ENCODE assay signal across 8 cellular contexts in genomic region chr11:69642549-69642912, GRCh38. TPM values are rescaled to one million over a fixed set of nuclear protein-coding genes. Genes with fewer than 3 reads are reported as not detected.
A peak's percentile ranks its signal among the peaks of the same experiment; 100 is the strongest.
DNase-seq lines count a peak whose midpoint lies in the region; ATAC-seq and TF ChIP-seq lines count a peak whose summit lies in the region.

No MANE protein-coding gene starts in this region.

- BruUV-seq in IMR-90 (replicated peaks; lab: Mats Ljungman, UMichigan): no TSS peak

- no peak overlapping the region; the same call in 1 of the 2 replicates for H3K4me2 ChIP-seq in IMR-90 (ENCODE audit: low read depth, low read length)
- H3K4me2 ChIP-seq in smooth muscle cell: peak overlapping the region; percentile 96

- peak overlapping the region; percentile 73 for H3K4me3 ChIP-seq in AG09309 (ENCODE audit: control insufficient read depth, low read depth, low read length)
- peak overlapping the region; percentile 98 for H3K4me3 ChIP-seq in IMR-90 (ENCODE audit: insufficient read depth, low read depth, low read length)
- peak overlapping the region; percentile 93 for H3K4me3 ChIP-seq in smooth muscle cell

- POLR2A ChIA-PET in IMR-90 (lab: Charles Lee; ENCODE audit: unreplicated experiment): interaction anchor here (0.6 to 1.5 kb wide), 2 partner anchors 344 to 404 kb away, joined by 4 read pairs; no protein-coding TSS in a partner anchor

- H3K4ac ChIP-seq in IMR-90 (ENCODE audit: low read depth, low read length): peak overlapping the region; percentile 36

- H3K27me3 ChIP-seq in IMR-90 (ENCODE audit: control insufficient read depth, insufficient read depth, low read length): no peaks in the 10 kb centered on the region
- H3K27me3 ChIP-seq in smooth muscle cell (ENCODE audit: low read depth): no peaks in the 10 kb centered on the region

- DNase-seq in AG09309 (ENCODE audit: low read depth): no peak
- no peak for DNase-seq in IMR-90
- peak; percentile 39 for DNase-seq in activated T-helper 9 cell treated with anti-CD3 and anti-CD28 coated beads, Interleukin-2, amount 50 U/mL, for 16 hours (ENCODE audit: low read depth)
- peak; percentile 67 for DNase-seq in left ventricle myocardium superior
- DNase-seq in smooth muscle cell (lab: John Stamatoyannopoulos, UW; ENCODE audit: unreplicated experiment): no peak
- DNase-seq in ureter (ENCODE audit: low spot score): no peak

- peak overlapping the region; percentile 97 for H2BK5ac ChIP-seq in IMR-90 (ENCODE audit: low read depth, low read length, poor library complexity, severe bottlenecking)

- H2BK15ac ChIP-seq in IMR-90 (ENCODE audit: low read depth, low read length): no peak overlapping the region

- H3K27ac ChIP-seq in IMR-90 (ENCODE audit: insufficient read depth, low read length): peak overlapping the region; percentile 98
- H3K27ac ChIP-seq in smooth muscle cell (ENCODE audit: low read depth): peak overlapping the region; percentile 91

- intact Hi-C loops in IMR-90 (cut with micrococcal nuclease): loop anchor here (2.0 to 10.0 kb wide), 3 partner anchors 290 to 738 kb away; partner anchors contain the start of genes IGHMBP2 and MRPL21
- intact Hi-C loops in left ventricle myocardium superior (cut with micrococcal nuclease): loop anchor here (10.0 kb wide), 1 partner anchor 538 kb away; no protein-coding TSS in a partner anchor

- H2AFZ ChIP-seq in IMR-90 (replicated peaks; ENCODE audit: low read length, poor library complexity) (no peak overlapping the region), smooth muscle cell (ENCODE audit: low read depth) (no peak overlapping the region)

- H4K5ac ChIP-seq in IMR-90 (ENCODE audit: low read depth, low read length): no peak overlapping the region; the same call in 1 of the 2 replicates

- H3K56ac ChIP-seq in IMR-90 (ENCODE audit: extremely low read depth, insufficient read depth, low read length): peak overlapping the region; percentile 72; the same call in 1 of the 2 replicates

- H3K79me2 ChIP-seq in smooth muscle cell (ENCODE audit: low read depth): peaks cover 72% of the 10 kb centered on the region

- peak overlapping the region; percentile 74; the same call in 1 of the 2 replicates for H4K91ac ChIP-seq in IMR-90 (ENCODE audit: insufficient read depth, low read depth, low read length)

- CTCF ChIA-PET in IMR-90 (lab: Yijun Ruan, JAX): no interaction called here

- peak overlapping the region in 1 of 2 experiments; percentile 81; a peak in 2 of 4 replicates for H4K8ac ChIP-seq in IMR-90 (ENCODE audit: low read depth in 2 of 2, low read length in 2 of 2)

- H2AK9ac ChIP-seq in IMR-90 (replicated peaks; ENCODE audit: low read depth, low read length, poor library complexity): peak overlapping the region; percentile 96

- H3K9ac ChIP-seq in IMR-90 (ENCODE audit: low read depth, low read length) (peak overlapping the region; percentile 100), smooth muscle cell (ENCODE audit: low read depth) (peak overlapping the region; percentile 98)

- H3K79me1 ChIP-seq in IMR-90 (ENCODE audit: low read depth in 1 of 2, low read length in 2 of 2): peaks cover 16 to 53% of the 10 kb centered on the region in 2 experiments

- H3K9me3 ChIP-seq in IMR-90 (ENCODE audit: control insufficient read depth, insufficient read depth, low read length) (no peaks in the 10 kb centered on the region), smooth muscle cell (replicated peaks; ENCODE audit: low read depth) (no peaks in the 10 kb centered on the region)

- H3K14ac ChIP-seq in IMR-90 (replicated peaks; ENCODE audit: low read depth, low read length): no peak overlapping the region

- H2BK20ac ChIP-seq in IMR-90 (ENCODE audit: low read depth, low read length): no peak overlapping the region

- peaks cover 13% of the 10 kb centered on the region for H3F3A ChIP-seq in smooth muscle cell (ENCODE audit: low read depth)

- H3K4me1 ChIP-seq in IMR-90 (ENCODE audit: control insufficient read depth, insufficient read depth, low read length) (peaks cover 21% of the 10 kb centered on the region), smooth muscle cell (ENCODE audit: low read depth) (peaks cover 35% of the 10 kb centered on the region)

- ATAC-seq in IMR-90 (ENCODE audit: low read depth) (no peak), left ventricle myocardium superior (peak; percentile 16), HG03521 (IDR thresholded peaks at IDR 0.05; ENCODE audit: unreplicated experiment) (no peak), GM18511 (IDR thresholded peaks at IDR 0.05; ENCODE audit: unreplicated experiment) (no peak)

- no peak overlapping the region; the same call in 1 of the 2 replicates for H3K18ac ChIP-seq in IMR-90 (ENCODE audit: low read depth, low read length)

- H2BK120ac ChIP-seq in IMR-90 (ENCODE audit: low read depth, low read length): no peak overlapping the region

- in situ Hi-C loops in IMR-90 (cut with MboI; ENCODE audit: low sequenced_read_pairs): loop anchor here (5.0 kb wide), 1 partner anchor 340 kb away; no protein-coding TSS in a partner anchor

- WGBS in IMR-90 (ENCODE audit: extremely low coverage in 2 of 2, insufficient read length in 1 of 2), 2 experiments: 0% methylated on average over 3 of the region's 40 CpGs; no CpG with 5 or more reads in 1 of the 2 experiments
- WGBS in smooth muscle cell (ENCODE audit: low lambda C conversion rate): 6% methylated on average over 15 of the region's 40 CpGs

- no peak for TF ChIP-seq POLR2A in IMR-90 (IDR thresholded peaks at IDR 0.05; ENCODE audit: low read depth, low read length)

- H3K9me1 ChIP-seq in IMR-90 (ENCODE audit: insufficient read depth, low read length): no peaks in the 10 kb centered on the region; the same call in 1 of the 2 replicates

- H3K23ac ChIP-seq in IMR-90 (ENCODE audit: low read depth, low read length): no peak overlapping the region

- dilution Hi-C loops in IMR-90 (cut with HindIII; ENCODE audit: low sequenced_read_pairs, unreplicated experiment): no loop called here

- no peak for TF ChIP-seq RAD21 in IMR-90 (IDR thresholded peaks at IDR 0.05; ENCODE audit: low read length)

- H3K36me3 ChIP-seq in IMR-90 (ENCODE audit: control insufficient read depth, insufficient read depth, low read length) (peaks cover 40% of the 10 kb centered on the region), smooth muscle cell (ENCODE audit: low read depth) (no peaks in the 10 kb centered on the region)

- H2AK5ac ChIP-seq in IMR-90 (ENCODE audit: low read depth, low read length): no peak overlapping the region

- TF ChIP-seq CTCF in AG09309 (IDR thresholded peaks at IDR 0.05; ENCODE audit: control insufficient read depth, insufficient read depth, low read depth, low read length, missing control alignments): no peak
- TF ChIP-seq CTCF in IMR-90 (conservative IDR thresholded peaks at IDR 0.05; ENCODE audit: low read depth, low read length): no peak
- TF ChIP-seq CTCF in smooth muscle cell (IDR thresholded peaks at IDR 0.05; ENCODE audit: borderline replicate concordance, insufficient read depth, poor library complexity, severe bottlenecking): no peak

- peaks cover 54% of the 10 kb centered on the region for H4K20me1 ChIP-seq in IMR-90 (ENCODE audit: insufficient read depth, low read length)
- H4K20me1 ChIP-seq in smooth muscle cell (ENCODE audit: low read depth): peaks cover 56% of the 10 kb centered on the region

TF ChIP-seq in IMR-90, 13 proteins besides CTCF, POLR2A, EP300 and RAD21:
- TF ChIP-seq ELK1 (IDR thresholded peaks at IDR 0.05; ENCODE audit: borderline replicate concordance, low read depth, low read length): no peak
- TF ChIP-seq CHD1 (IDR thresholded peaks at IDR 0.05; ENCODE audit: low read depth, low read length): no peak
- no peak for TF ChIP-seq MAZ (IDR thresholded peaks at IDR 0.05; ENCODE audit: borderline replicate concordance, low read depth, low read length)
- TF ChIP-seq MXI1 (IDR thresholded peaks at IDR 0.05; ENCODE audit: borderline replicate concordance, low read depth, low read length): no peak
- no peak for TF ChIP-seq MAFK (IDR thresholded peaks at IDR 0.05; ENCODE audit: low read depth, low read length)
- no peak for TF ChIP-seq BHLHE40 (IDR thresholded peaks at IDR 0.05; ENCODE audit: low read depth, low read length)
- no peak for TF ChIP-seq RCOR1 (IDR thresholded peaks at IDR 0.05; ENCODE audit: insufficient replicate concordance, low read length)
- no peak for TF ChIP-seq FOS (IDR thresholded peaks at IDR 0.05; ENCODE audit: low read depth, low read length)
- TF ChIP-seq RFX5 (IDR thresholded peaks at IDR 0.05; ENCODE audit: low read depth, low read length): no peak
- no peak for TF ChIP-seq NFE2L2 (IDR thresholded peaks at IDR 0.05; ENCODE audit: low read depth, low read length)

RNA-seq across cellular contexts. Expression of gene CCND1, which starts 1.6 kb away (rescaled TPM):
- 717 and 748 TPM in 2 replicates for total RNA-seq in IMR-90 (2012; rRNA removed)
- polyA plus RNA-seq in IMR-90 (2012; rRNA removed): 481 and 872 TPM in 2 replicates
- 498 and 688 TPM in 2 replicates for polyA plus RNA-seq in IMR-90 (2012; cell fraction: cytosol; rRNA removed)
- 405 and 823 TPM in 2 replicates for polyA plus RNA-seq in IMR-90 (2012; cell fraction: nucleus; rRNA removed; ENCODE audit: low replicate concordance)
- total RNA-seq in left ventricle myocardium superior: 162 TPM
- 281 and 307 TPM in 2 replicates for total RNA-seq in smooth muscle cell
- 482 and 510 TPM in 2 replicates for polyA plus RNA-seq in smooth muscle cell
- 203 TPM for total RNA-seq in ureter

RNA-seq across cellular contexts. Expression of gene LTO1, which starts 32.6 kb away (rescaled TPM):
- total RNA-seq in IMR-90 (2012; rRNA removed) (8.2 and 16.7 TPM in 2 replicates), left ventricle myocardium superior (10.9 TPM), smooth muscle cell (7.2 and 8.0 TPM in 2 replicates), ureter (42.1 TPM)
- polyA plus RNA-seq in IMR-90 (2012; rRNA removed) (18.8 and 23.5 TPM in 2 replicates), smooth muscle cell (17.3 and 22.6 TPM in 2 replicates)
- polyA plus RNA-seq in IMR-90 (2012; cell fraction: cytosol; rRNA removed): 14.0 and 16.6 TPM in 2 replicates
- polyA plus RNA-seq in IMR-90 (2012; cell fraction: nucleus; rRNA removed; ENCODE audit: low replicate concordance): 58.0 and 79.5 TPM in 2 replicates

Comparison
In these comparisons a context has a peak if more than half of its experiments do, and no peak if none do; other contexts are left out.
1. DNase-seq: peak in activated T-helper 9 cell treated with anti-CD3 and anti-CD28 coated beads, Interleukin-2, amount 50 U/mL, for 16 hours (single experiment) and left ventricle myocardium superior (single experiment); none in AG09309 (single experiment), IMR-90 (single experiment), smooth muscle cell (single experiment) and ureter (single experiment).
2. Peak in every context shown above with its lines, with median percentiles within 50 percentile points of each other: H3K4me3 ChIP-seq.